In genomic region chr17:37494971-37495370, GRCh38 we compare ENCODE assay signal across 25 cellular contexts. TPM values are rescaled to one million over a fixed set of nuclear protein-coding genes. Genes with fewer than 3 reads are reported as not detected.
DNase-seq lines count a peak whose midpoint lies in the region; ATAC-seq, FAIRE-seq and TF ChIP-seq lines count a peak whose summit lies in the region.
"Had no signal": no experiment of that assay in that cellular context is flagged by ENCODE, and none has a peak within 500 bp of the region (broad histone marks: within the 10 kb centered on the region; RNA-seq: fewer than 3 reads in every experiment).

No MANE protein-coding gene starts in this region.

- peak overlapping the region in 1 of 2 experiments; percentile 15; a peak in 2 of 4 replicates for H3K4me2 ChIP-seq in H1 (ENCODE audit: insufficient read depth in 1 of 2, low read depth in 2 of 2, low read length in 2 of 2)
- H3K4me2 ChIP-seq: BLaER1 had no signal

- no peaks in the 10 kb centered on the region for H3K9me3 Mint-ChIP-seq in mesothelial cell of epicardium
- H3K9me3 Mint-ChIP-seq: activated naive CD4-positive, alpha-beta T cell treated with anti-CD3 and anti-CD28 coated beads for 36 hours; IgD-negative memory B cell had no signal

- H3K4me1 ChIP-seq in HUES6 (ENCODE audit: control insufficient read depth, insufficient read depth, low read length): peaks cover 28% of the 10 kb centered on the region
- peaks cover 7 to 14% (median 10%) of the 10 kb centered on the region in 4 experiments for H3K4me1 ChIP-seq in H1 (replicated peaks in 1 of 4; ENCODE audit: control insufficient read depth in 3 of 4, insufficient read depth in 4 of 4, low read length in 3 of 4)

- H2BK20ac ChIP-seq in H1 (ENCODE audit: low read length): no peak overlapping the region

- POLR2A ChIA-PET in H1 (lab: Charles Lee; ENCODE audit: partially characterized antibody): interaction anchor here (1.1 to 1.8 kb wide), 3 partner anchors 10 to 16 kb away, joined by 5 to 8 read pairs (median 5); no protein-coding TSS in a partner anchor

- H3K9me3 ChIP-seq in HUES6 (ENCODE audit: control insufficient read depth, insufficient read depth, low read depth, low read length) (no peaks in the 10 kb centered on the region), H1 (ENCODE audit: insufficient read depth in 2 of 2, low read depth in 1 of 2, low read length in 1 of 2) (no peaks in the 10 kb centered on the region)
- H3K9me3 ChIP-seq: BLaER1, Caco-2, pancreas, stomach, upper lobe of right lung had no signal

- no peak overlapping the region for H3K27ac ChIP-seq in HUES6 (ENCODE audit: low read depth, low read length)
- peak overlapping the region; percentile 50; the same call in 1 of the 2 replicates for H3K27ac ChIP-seq in H1 (ENCODE audit: low read depth, low read length)
- H3K27ac ChIP-seq: BLaER1, dorsolateral prefrontal cortex, pancreas, upper lobe of right lung had no signal

- H3K9ac ChIP-seq in HUES6 (ENCODE audit: low read length): peak overlapping the region; percentile 42
- H3K9ac ChIP-seq in H1 (replicated peaks in 1 of 4; ENCODE audit: extremely low read depth in 1 of 4, low read depth in 3 of 4, low read length in 3 of 4): peak overlapping the region in 1 of 4 experiments; percentile 35; a peak in 2 of 7 replicates
- H3K9ac ChIP-seq: BLaER1 had no signal

- TF ChIP-seq POLR2A in H1 (IDR thresholded peaks at IDR 0.05; ENCODE audit: control extremely low read depth in 1 of 2, low read depth in 2 of 2, low read length in 2 of 2) (peak in 1 of 2 experiments; percentile 24; a peak in 1 of 3 replicates), GM12892 (IDR thresholded peaks at IDR 0.05; ENCODE audit: low read depth, low read length) (no peak)

- peak overlapping the region; percentile 18; the same call in 1 of the 2 replicates for H2AK5ac ChIP-seq in H1 (ENCODE audit: low read depth, low read length)

- H4K20me1 ChIP-seq in H1 (replicated peaks in 1 of 2; ENCODE audit: control insufficient read depth in 1 of 2, insufficient read depth in 2 of 2, low read length in 2 of 2): peaks cover 0 to 3% of the 10 kb centered on the region in 2 experiments

- no peak overlapping the region; the same call in 1 of the 2 replicates for H2BK5ac ChIP-seq in H1 (ENCODE audit: low read depth, low read length)

- H4K8ac ChIP-seq in H1 (ENCODE audit: extremely low read depth, insufficient read depth, low read length): no peak overlapping the region

- no peaks in the 10 kb centered on the region; the same call in 1 of the 2 replicates for H3K23me2 ChIP-seq in H1 (ENCODE audit: low read depth, low read length)

- no peak overlapping the region for H2BK15ac ChIP-seq in H1 (ENCODE audit: low read length)

- H3K56ac ChIP-seq in H1 (replicated peaks; ENCODE audit: insufficient read length, low read depth, low read length): no peak overlapping the region

- H3K27me3 ChIP-seq in HUES6 (ENCODE audit: control insufficient read depth, insufficient read depth, low read length) (no peaks in the 10 kb centered on the region), H1 (replicated peaks in 1 of 4; ENCODE audit: control insufficient read depth in 3 of 4, extremely low read depth in 1 of 4, insufficient read depth in 3 of 4, low read length in 3 of 4) (no peaks in the 10 kb centered on the region; a peak in 2 of 7 replicates)
- H3K27me3 ChIP-seq: BLaER1, dorsolateral prefrontal cortex, pancreas, upper lobe of right lung had no signal

- peaks cover 4% of the 10 kb centered on the region; the same call in 1 of the 2 replicates for H3K79me1 ChIP-seq in H1 (ENCODE audit: low read depth, low read length)

- H2BK120ac ChIP-seq in H1 (replicated peaks; ENCODE audit: low read depth, low read length): no peak overlapping the region

- H3K36me3 ChIP-seq in HUES6 (ENCODE audit: control insufficient read depth, insufficient read depth, low read length) (no peaks in the 10 kb centered on the region), H1 (ENCODE audit: control insufficient read depth in 2 of 4, insufficient read depth in 4 of 4, low read length in 3 of 4) (no peaks in the 10 kb centered on the region)
- H3K36me3 ChIP-seq: pancreas, stomach, upper lobe of right lung had no signal

- no peak overlapping the region for H2AFZ ChIP-seq in H1 (ENCODE audit: low read length)

- no peaks in the 10 kb centered on the region for H3K27me3 Mint-ChIP-seq in mesothelial cell of epicardium (ENCODE audit: low read depth)
- H3K27me3 Mint-ChIP-seq: IgD-negative memory B cell had no signal

- H3K79me2 ChIP-seq in H1 (ENCODE audit: control insufficient read depth in 1 of 2, insufficient read depth in 2 of 2, low read length in 2 of 2): peaks cover 0 to 69% of the 10 kb centered on the region in 2 experiments; a peak in 2 of 4 replicates

- H3K4ac ChIP-seq in H1 (replicated peaks; ENCODE audit: insufficient read length, low read depth, low read length): no peak overlapping the region

- no peak overlapping the region for H3K14ac ChIP-seq in H1 (ENCODE audit: insufficient read length)

- peaks cover 29% of the 10 kb centered on the region for H3K4me1 Mint-ChIP-seq in mesothelial cell of epicardium

- TF ChIP-seq RAD21 in H1 (IDR thresholded peaks at IDR 0.05 in 1 of 2, conservative IDR thresholded peaks at IDR 0.05 in 1 of 2; ENCODE audit: low read depth in 2 of 2, low read length in 2 of 2): no peak

- no peak for ATAC-seq in GM21390 (IDR thresholded peaks at IDR 0.05; ENCODE audit: unreplicated experiment)
- ATAC-seq: pancreas, right cardiac atrium, upper lobe of right lung had no signal

- H4K5ac ChIP-seq in H1 (ENCODE audit: insufficient read length, low read depth, low read length): no peak overlapping the region

- H3K23ac ChIP-seq in H1 (ENCODE audit: insufficient read length): no peak overlapping the region

- H3K4me3 Mint-ChIP-seq in mesothelial cell of epicardium: no peak overlapping the region
- H3K4me3 Mint-ChIP-seq: activated naive CD4-positive, alpha-beta T cell treated with anti-CD3 and anti-CD28 coated beads for 36 hours; IgD-negative memory B cell had no signal

- TF ChIP-seq EP300 in H1 (IDR thresholded peaks at IDR 0.05; ENCODE audit: borderline replicate concordance in 1 of 2, low read depth in 2 of 2, low read length in 2 of 2): no peak

- 57% methylated on average over 7 of the region's 8 CpGs; no CpG with 5 or more reads in 1 of the 2 experiments for WGBS in H1 (ENCODE audit: extremely low coverage in 1 of 2, insufficient coverage in 1 of 2, insufficient read length in 1 of 2, insufficient replicate concordance in 2 of 2, low coverage in 1 of 2, low lambda C conversion rate in 2 of 2, missing lambda C conversion rate in 1 of 2), 2 experiments

- no peaks in the 10 kb centered on the region for H3K36me3 Mint-ChIP-seq in mesothelial cell of epicardium

- peak overlapping the region; percentile 10; the same call in 1 of the 2 replicates for H2BK12ac ChIP-seq in H1 (ENCODE audit: low read depth, low read length)

- no peak for FAIRE-seq in H1 (lab: Jason Lieb, UNC)
- no peak for FAIRE-seq in GM12892 (lab: Jason Lieb, UNC)
- FAIRE-seq: keratinocyte, pancreas had no signal

- no peak overlapping the region for H3K4me3 ChIP-seq in HUES6 (ENCODE audit: low read depth, low read length)
- H3K4me3 ChIP-seq in H1 (ENCODE audit: extremely low read depth in 1 of 4, insufficient read depth in 2 of 4, low read depth in 3 of 4, low read length in 4 of 4): no peak overlapping the region
- H3K4me3 ChIP-seq: BLaER1, dorsolateral prefrontal cortex, lung, pancreas, stomach, upper lobe of right lung had no signal

- H3K27ac Mint-ChIP-seq in mesothelial cell of epicardium: peak overlapping the region; percentile 34
- H3K27ac Mint-ChIP-seq: activated naive CD4-positive, alpha-beta T cell treated with anti-CD3 and anti-CD28 coated beads for 36 hours; IgD-negative memory B cell had no signal

- H4K91ac ChIP-seq in H1 (replicated peaks; ENCODE audit: insufficient read length, low read length): no peak overlapping the region

- no peak overlapping the region for H3K18ac ChIP-seq in H1 (ENCODE audit: extremely low read depth, low read length)

- no peak for TF ChIP-seq CTCF in H1 (IDR thresholded peaks at IDR 0.05; ENCODE audit: control extremely low read depth in 1 of 3, insufficient read depth in 1 of 3, low read depth in 1 of 3, low read length in 3 of 3)
- TF ChIP-seq CTCF in mesothelial cell of epicardium (IDR thresholded peaks at IDR 0.05; ENCODE audit: unreplicated experiment): no peak

- peak; percentile 65 for DNase-seq in ELF-1 (ENCODE audit: low read depth, low spot score)
- no peak for DNase-seq in H1 (ENCODE audit: low read depth in 1 of 2, low spot score in 2 of 2)
- no peak for DNase-seq in mesothelial cell of epicardium (ENCODE audit: low spot score in 2 of 2, unreplicated experiment in 2 of 2)
- DNase-seq in NAMALWA (ENCODE audit: low spot score): no peak
- DNase-seq in NCI-H526 treated with DMSO at 0.1 percent for 48 hours (lab: John Stamatoyannopoulos, UW): no peak
- DNase-seq in GM12892 (ENCODE audit: insufficient read length): no peak
- DNase-seq: ACHN; activated naive CD4-positive, alpha-beta T cell treated with anti-CD3 and anti-CD28 coated beads for 36 hours; activated T-cell treated with anti-CD3 and anti-CD28 coated beads, Interleukin-2, amount 50 U/mL, for 48 hours; anterior cingulate cortex; Caco-2; central memory CD4-positive, alpha-beta T cell; dorsolateral prefrontal cortex; NCI-H1105 treated with DMSO at 0.1 percent for 48 hours; NCI-H2171 treated with DMSO at 0.1 percent for 48 hours; pancreas; right cardiac atrium; stomach; upper lobe of right lung had no signal

- CTCF ChIA-PET in H1 (lab: Charles Lee; ENCODE audit: partially characterized antibody): interaction anchor here (0.9 to 2.9 kb wide), 5 partner anchors 11 to 122 kb away, joined by 3 to 17 read pairs (median 4); no protein-coding TSS in a partner anchor

RNA-seq across cellular contexts. Expression of gene DUSP14, which starts 5.3 kb away (rescaled TPM):
- total RNA-seq in H1 (2021; fragmentation: NEBNext Ultra II Directional; extraction: Animal tissue kit (Norgen Biotek cat#: 25700)): 20.7 and 22.1 TPM in 2 replicates
- polyA plus RNA-seq in H1 (2011; rRNA removed): 35.2 and 37.9 TPM in 2 replicates
- 36.4 TPM for polyA plus RNA-seq in H1 (2011; cell fraction: cytosol; rRNA removed)
- 28.1 TPM for polyA plus RNA-seq in H1 (2011; cell fraction: nucleus; rRNA removed)
- 20.7 to 25.5 TPM (median 22.4 TPM) in 4 replicates for polyA plus RNA-seq in H1 (2012, experiment 1 of 2)
- 30.6 TPM for polyA plus RNA-seq in H1 (2012, experiment 2 of 2)
- polyA plus RNA-seq in H1 (2013, experiment 1 of 2): 17.9 TPM
- polyA plus RNA-seq in H1 (2013, experiment 2 of 2): 17.6 TPM
- polyA minus RNA-seq in H1 (2011; rRNA and poly(A)+ RNA removed): 33.6 and 34.0 TPM in 2 replicates
- 17.0 TPM for polyA minus RNA-seq in H1 (2011; cell fraction: cytosol; rRNA and poly(A)+ RNA removed)
- polyA minus RNA-seq in H1 (2011; cell fraction: nucleus; rRNA and poly(A)+ RNA removed): 9.7 TPM
- total RNA-seq in mesothelial cell of epicardium: 13.4 to 14.8 TPM (median 14.4 TPM) in 3 replicates
- 10.3 TPM for polyA plus RNA-seq in GM12892 (2012; ENCODE audit: missing spikeins)
